Comparison of ENCODE assay signal across 34 cellular contexts in genomic region chr13:43297967-43298366, GRCh38.
"Had no signal": no experiment of that assay in that cellular context is flagged by ENCODE, and none has a peak within 500 bp of the region (broad histone marks: within the 10 kb centered on the region; RNA-seq: fewer than 3 reads in every experiment).

No MANE protein-coding gene starts in this region.

- H3K9me3 ChIP-seq: MG63 had no signal

- ATAC-seq: activated CD8-positive, alpha-beta memory T cell treated with anti-CD3 and anti-CD28 coated beads, Interleukin-2, amount 10 ng/mL, durations not matched to agents 7 days and 5 days; activated T-cell treated with anti-CD3 and anti-CD28 coated beads, Interleukin-2, amount 50 U/mL, for 72 hours; activated T-helper 17 cell treated with anti-CD3 and anti-CD28 coated beads, Interleukin-2, amount 50 U/mL, for 72 hours had no signal

- DNase-seq: activated CD4-positive, alpha-beta memory T cell treated with anti-CD3 and anti-CD28 coated beads, Interleukin-2, amount 10 ng/mL, durations not matched to agents 7 days and 5 days; activated CD4-positive, alpha-beta T cell treated with anti-CD3 and anti-CD28 coated beads for 1 hour; activated CD4-positive, alpha-beta T cell treated with anti-CD3 and anti-CD28 coated beads for 48 hours; activated CD4-positive, CD25-positive, alpha-beta regulatory T cell; activated CD8-positive, alpha-beta memory T cell treated with anti-CD3 and anti-CD28 coated beads for 24 hours; activated CD8-positive, alpha-beta memory T cell treated with anti-CD3 and anti-CD28 coated beads, Interleukin-2, amount 10 ng/mL, durations not matched to agents 7 days and 5 days; activated CD8-positive, alpha-beta memory T cell treated with anti-CD3 and anti-CD28 coated beads, Interleukin-2, amount 50 U/mL, for 48 hours; activated effector memory CD4-positive, alpha-beta T cell treated with anti-CD3 and anti-CD28 coated beads, Interleukin-2, amount 50 U/mL, for 16 hours; activated naive CD4-positive, alpha-beta T cell; activated naive CD4-positive, alpha-beta T cell treated with anti-CD3 and anti-CD28 coated beads, Interleukin-2, amount 50 U/mL, for 16 hours; activated naive CD8-positive, alpha-beta T cell treated with anti-CD3 and anti-CD28 coated beads for 36 hours; activated T-cell treated with anti-CD3 and anti-CD28 coated beads, Interleukin-2, amount 50 U/mL, for 1 hour; activated T-cell treated with anti-CD3 and anti-CD28 coated beads, Interleukin-2, amount 50 U/mL, for 72 hours; amniotic stem cell; aorta; Kasumi-1; MG63; NCI-H1048; NCI-H1930; NCI-H2227 treated with DMSO at 0.1 percent for 48 hours; NCI-H446; NCI-H510A treated with DMSO at 0.1 percent for 48 hours; NCI-H526 treated with DMSO at 0.1 percent for 48 hours; NCI-H82; NK-92 treated with Interleukin-12 subunit alpha and Interleukin-12 subunit beta, amount 100 ng/mL, for 24 hours; PC-9; Right ventricle myocardium superior; SW 1271; T-helper 1 cell; T-helper 2 cell; T-helper 9 cell; WERI-Rb-1 had no signal

- H3K36me3 ChIP-seq: MG63, WERI-Rb-1 had no signal

- H3K27me3 ChIP-seq: MG63 had no signal

- H3K4me3 ChIP-seq: coronary artery, MG63, PC-9 had no signal

- H3K27ac ChIP-seq: coronary artery, PC-9, WERI-Rb-1 had no signal
